In genomic region chr5:10685103-10685502, GRCh38 we compare ENCODE assay signal across 12 cellular contexts.
DNase-seq lines count a peak whose midpoint lies in the region; ATAC-seq and TF ChIP-seq lines count a peak whose summit lies in the region.
"Had no signal": no experiment of that assay in that cellular context is flagged by ENCODE, and none has a peak within 500 bp of the region (broad histone marks: within the 10 kb centered on the region; RNA-seq: fewer than 3 reads in every experiment).

No MANE protein-coding gene starts in this region.

- H3K27me3 Mint-ChIP-seq in CD8-positive, alpha-beta T cell (ENCODE audit: low read depth) = no peaks in the 10 kb centered on the region
- H3K27me3 Mint-ChIP-seq: naive B cell had no signal

- TF ChIP-seq CTCF in GM12865 (IDR thresholded peaks at IDR 0.05; ENCODE audit: insufficient read depth, low read depth, low read length, missing control alignments) = no peak
- TF ChIP-seq CTCF in CD8-positive, alpha-beta T cell (IDR thresholded peaks at IDR 0.05) = no peak
- no peak for TF ChIP-seq CTCF in prostate gland (IDR thresholded peaks at IDR 0.05)

- no peaks in the 10 kb centered on the region for H3K4me1 ChIP-seq in CD8-positive, alpha-beta T cell (ENCODE audit: insufficient read depth, low read length)
- no peaks in the 10 kb centered on the region for H3K4me1 ChIP-seq in prostate gland (replicated peaks)

- intact Hi-C loops in CD8-positive, alpha-beta T cell (cut with DNase I, micrococcal nuclease) = no loop called here
- intact Hi-C loops in prostate gland (cut with DNase I) = no loop called here

- H3K36me3 ChIP-seq in CD8-positive, alpha-beta T cell (ENCODE audit: insufficient read depth, low read length) = peaks cover 11% of the 10 kb centered on the region
- H3K36me3 ChIP-seq in prostate gland = peaks cover 0 to 3% of the 10 kb centered on the region in 2 donors

- peak overlapping the region; percentile 40 for H3K4me3 ChIP-seq in GM12865 (ENCODE audit: low read depth, low read length)
- H3K4me3 ChIP-seq in CD8-positive, alpha-beta T cell (ENCODE audit: low read depth, low read length) = no peak overlapping the region
- no peak overlapping the region for H3K4me3 ChIP-seq in prostate gland

- peaks cover 1% of the 10 kb centered on the region for H3K4me1 Mint-ChIP-seq in CD8-positive, alpha-beta T cell (ENCODE audit: low read depth)

- peak; percentile 86 for DNase-seq in GM12865 (ENCODE audit: low read depth)
- DNase-seq in Ammon's horn (ENCODE audit: low spot score) = no peak
- DNase-seq in EL = no peak
- no peak for DNase-seq in CD8-positive, alpha-beta T cell
- no peak for DNase-seq in prostate gland (ENCODE audit: low spot score)
- DNase-seq: amniotic stem cell, endodermal cell, IMR-90, naive B cell had no signal

- CTCF ChIA-PET in CD8-positive, alpha-beta T cell (lab: Charles Lee) = interaction anchor here (0.9 kb wide), 1 partner anchor 9 kb away, joined by 3 read pairs; no protein-coding TSS in a partner anchor

- no peaks in the 10 kb centered on the region for H3K9me3 Mint-ChIP-seq in CD8-positive, alpha-beta T cell
- H3K9me3 Mint-ChIP-seq: naive B cell had no signal

- H3K9me3 ChIP-seq in CD8-positive, alpha-beta T cell (ENCODE audit: low read length) = no peaks in the 10 kb centered on the region
- no peaks in the 10 kb centered on the region for H3K9me3 ChIP-seq in prostate gland

- ATAC-seq in GM19351 (IDR thresholded peaks at IDR 0.05; ENCODE audit: unreplicated experiment) (peak; percentile 75), HG02759 (IDR thresholded peaks at IDR 0.05; ENCODE audit: unreplicated experiment) (peak; percentile 79), HG03469 (IDR thresholded peaks at IDR 0.05; ENCODE audit: unreplicated experiment) (peak; percentile 74)
- ATAC-seq in CD8-positive, alpha-beta T cell = no peak

- H3K4me3 Mint-ChIP-seq in CD8-positive, alpha-beta T cell = no peak overlapping the region
- H3K4me3 Mint-ChIP-seq: endodermal cell, naive B cell had no signal

- no peak overlapping the region for H3K27ac Mint-ChIP-seq in CD8-positive, alpha-beta T cell
- H3K27ac Mint-ChIP-seq: endodermal cell had no signal

- H3K27ac ChIP-seq in CD8-positive, alpha-beta T cell (ENCODE audit: low read depth, low read length) = no peak overlapping the region
- no peak overlapping the region for H3K27ac ChIP-seq in prostate gland

- WGBS in prostate gland = 83% methylated on average over 6 of the region's 6 CpGs

- TF ChIP-seq POLR2A in prostate gland (IDR thresholded peaks at IDR 0.05) = no peak

- H3K36me3 Mint-ChIP-seq in CD8-positive, alpha-beta T cell = peaks cover 59% of the 10 kb centered on the region

- POLR2A ChIA-PET in CD8-positive, alpha-beta T cell (lab: Charles Lee) = no interaction called here

- no peaks in the 10 kb centered on the region for H3K27me3 ChIP-seq in CD8-positive, alpha-beta T cell (ENCODE audit: insufficient read depth, low read length)
- no peaks in the 10 kb centered on the region for H3K27me3 ChIP-seq in prostate gland (replicated peaks; ENCODE audit: insufficient read depth)
